ENCODE assay signal across 8 cellular contexts in the genomic region with DNA sequence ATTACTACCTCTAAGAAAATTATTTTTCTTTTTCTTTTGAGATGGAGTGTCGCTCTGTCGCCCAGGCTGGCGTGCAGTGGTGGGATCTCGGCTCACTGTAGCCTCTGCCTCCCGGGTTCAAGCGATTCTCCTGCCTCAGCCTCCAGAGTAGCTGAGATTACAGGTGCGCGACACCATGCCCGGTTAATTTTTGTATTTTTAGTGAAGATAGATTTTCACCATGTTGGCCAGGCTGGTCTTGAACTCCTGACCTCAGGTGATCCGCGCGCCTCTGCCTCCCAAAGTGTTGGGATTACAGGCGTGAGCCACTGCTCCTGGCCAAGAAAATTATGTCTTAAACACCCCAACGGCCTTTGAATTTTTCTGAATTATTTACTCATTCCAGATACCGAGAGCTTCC. TPM values are rescaled to one million over a fixed set of nuclear protein-coding genes. Genes with fewer than 3 reads are reported as not detected.
DNase-seq lines count a peak whose midpoint lies in the region; TF ChIP-seq lines count a peak whose summit lies in the region.
"Not testable (repeated sequence)": the region's sequence is repeated elsewhere in the genome, so short reads cannot be mapped to it uniquely, and the experiment has no call there.

No MANE protein-coding gene starts in this region.

- not testable (repeated sequence) for H3K27me3 Mint-ChIP-seq in CD8-positive, alpha-beta memory T cell; activated CD4-positive, alpha-beta memory T cell treated with anti-CD3 and anti-CD28 coated beads, Interleukin-2, amount 10 ng/mL, durations not matched to agents 7 days and 5 days

- peak overlapping the region; percentile 92 for H3K27ac ChIP-seq in CD8-positive, alpha-beta memory T cell (ENCODE audit: low read depth, low read length)
- H3K27ac ChIP-seq in OCI-LY7 (ENCODE audit: low read depth, low read length, poor library complexity, severe bottlenecking): peak overlapping the region; percentile 100
- peak overlapping the region; percentile 88 to 92 for H3K27ac ChIP-seq in ascending aorta
- peak overlapping the region; percentile 91 to 94 (median 92) for H3K27ac ChIP-seq in esophagus squamous epithelium
- peak overlapping the region; percentile 82 to 93 for H3K27ac ChIP-seq in mucosa of rectum (ENCODE audit: low read depth in 2 of 2, low read length in 2 of 2)
- H3K27ac ChIP-seq in sigmoid colon: peak overlapping the region; percentile 85 to 91 (median 88)
- H3K27ac ChIP-seq in thyroid gland: peak overlapping the region; percentile 80 to 89 (median 82)

- POLR2A ChIA-PET in CD8-positive, alpha-beta memory T cell (lab: Charles Lee); activated CD4-positive, alpha-beta memory T cell treated with anti-CD3 and anti-CD28 coated beads, Interleukin-2, amount 10 ng/mL, durations not matched to agents 7 days and 5 days (lab: Charles Lee): not testable (repeated sequence)
- POLR2A ChIA-PET in OCI-LY7 (lab: Charles Lee): interaction anchor here (0.6 kb wide), 1 partner anchor 12 kb away, joined by 3 read pairs; no protein-coding TSS in a partner anchor

- not testable (repeated sequence) for TF ChIP-seq POLR2A in esophagus squamous epithelium (IDR thresholded peaks at IDR 0.05); sigmoid colon (IDR thresholded peaks at IDR 0.05); thyroid gland (IDR thresholded peaks at IDR 0.05)

- H3K36me3 ChIP-seq in CD8-positive, alpha-beta memory T cell (ENCODE audit: insufficient read depth, low read length); OCI-LY7 (ENCODE audit: insufficient read depth, low read length); ascending aorta; esophagus squamous epithelium; mucosa of rectum (ENCODE audit: control insufficient read depth in 2 of 2, insufficient read depth in 2 of 2, low read length in 2 of 2); sigmoid colon; thyroid gland: not testable (repeated sequence)

- intact Hi-C loops in OCI-LY7 (cut with micrococcal nuclease; ENCODE audit: unreplicated experiment); ascending aorta (cut with DNase I); esophagus squamous epithelium (cut with DNase I); sigmoid colon (cut with DNase I); thyroid gland (cut with DNase I): not testable (repeated sequence)

- H3K27me3 ChIP-seq in CD8-positive, alpha-beta memory T cell (ENCODE audit: insufficient read depth, low read length, poor library complexity, severe bottlenecking); ascending aorta; esophagus squamous epithelium; mucosa of rectum (ENCODE audit: control insufficient read depth in 2 of 2, insufficient read depth in 2 of 2, low read length in 2 of 2); sigmoid colon; thyroid gland: not testable (repeated sequence)

- BruUV-seq in OCI-LY7 (replicated peaks; lab: Mats Ljungman, UMichigan): not testable (repeated sequence)

- not testable (repeated sequence) for H3K36me3 Mint-ChIP-seq in CD8-positive, alpha-beta memory T cell
- peaks cover 17% of the 10 kb centered on the region for H3K36me3 Mint-ChIP-seq in activated CD4-positive, alpha-beta memory T cell treated with anti-CD3 and anti-CD28 coated beads, Interleukin-2, amount 10 ng/mL, durations not matched to agents 7 days and 5 days (ENCODE audit: low read depth)

- not testable (repeated sequence) for H4K20me1 ChIP-seq in OCI-LY7 (ENCODE audit: insufficient read depth, low read length)

- TF ChIP-seq CTCF in OCI-LY7 (conservative IDR thresholded peaks at IDR 0.05; ENCODE audit: low read length); ascending aorta (IDR thresholded peaks at IDR 0.05); esophagus squamous epithelium (IDR thresholded peaks at IDR 0.05); sigmoid colon (IDR thresholded peaks at IDR 0.05); thyroid gland (IDR thresholded peaks at IDR 0.05): not testable (repeated sequence)

- peak overlapping the region; percentile 80; the same call in 1 of the 2 replicates for H2AFZ ChIP-seq in OCI-LY7 (ENCODE audit: low read length)

- CTCF ChIA-PET in CD8-positive, alpha-beta memory T cell (lab: Charles Lee): interaction anchor here (1.7 kb wide), 1 partner anchor 117 kb away, joined by 3 read pairs; a partner anchor contains a TSS
- CTCF ChIA-PET in OCI-LY7 (lab: Charles Lee; ENCODE audit: unreplicated experiment): interaction anchor here (1.3 kb wide), 1 partner anchor 10 kb away, joined by 3 read pairs; no protein-coding TSS in a partner anchor
- CTCF ChIA-PET in activated CD4-positive, alpha-beta memory T cell treated with anti-CD3 and anti-CD28 coated beads, Interleukin-2, amount 10 ng/mL, durations not matched to agents 7 days and 5 days (lab: Charles Lee): not testable (repeated sequence)

- peak overlapping the region; percentile 97 to 100 (median 99) for H3K27ac Mint-ChIP-seq in CD8-positive, alpha-beta memory T cell
- H3K27ac Mint-ChIP-seq in activated CD4-positive, alpha-beta memory T cell treated with anti-CD3 and anti-CD28 coated beads, Interleukin-2, amount 10 ng/mL, durations not matched to agents 7 days and 5 days: peak overlapping the region; percentile 98

- peak overlapping the region in 3 of 7 donors; percentile 36 to 98 (median 97) for H3K4me3 Mint-ChIP-seq in CD8-positive, alpha-beta memory T cell
- not testable (repeated sequence) for H3K4me3 Mint-ChIP-seq in activated CD4-positive, alpha-beta memory T cell treated with anti-CD3 and anti-CD28 coated beads, Interleukin-2, amount 10 ng/mL, durations not matched to agents 7 days and 5 days

- not testable (repeated sequence) for H3K9me3 Mint-ChIP-seq in CD8-positive, alpha-beta memory T cell; activated CD4-positive, alpha-beta memory T cell treated with anti-CD3 and anti-CD28 coated beads, Interleukin-2, amount 10 ng/mL, durations not matched to agents 7 days and 5 days

- not testable (repeated sequence) for DNase-seq in CD8-positive, alpha-beta memory T cell; OCI-LY7 (ENCODE audit: low spot score); activated CD4-positive, alpha-beta memory T cell treated with anti-CD3 and anti-CD28 coated beads, Interleukin-2, amount 10 ng/mL, durations not matched to agents 7 days and 5 days; ascending aorta (ENCODE audit: low spot score in 2 of 2); esophagus squamous epithelium (lab: John Stamatoyannopoulos, UW); thyroid gland
- peak; percentile 57 for DNase-seq in sigmoid colon

- TF ChIP-seq EP300 in sigmoid colon (IDR thresholded peaks at IDR 0.05): not testable (repeated sequence)

- 92 to 93% methylated on average over 12 to 15 of the region's 15 CpGs for WGBS in esophagus squamous epithelium, 2 donors
- WGBS in sigmoid colon, 2 donors: 94 to 96% methylated on average over 15 of the region's 15 CpGs
- WGBS in thyroid gland, 2 donors: 95 to 97% methylated on average over 15 of the region's 15 CpGs

- peaks cover 46% of the 10 kb centered on the region for H3K4me1 ChIP-seq in CD8-positive, alpha-beta memory T cell (ENCODE audit: insufficient read depth, low read length)
- H3K4me1 ChIP-seq in OCI-LY7 (ENCODE audit: insufficient read depth, low read length, poor library complexity, severe bottlenecking) (peaks cover 39% of the 10 kb centered on the region), esophagus squamous epithelium (peaks cover 33 to 59% (median 34%) of the 10 kb centered on the region in 3 donors), mucosa of rectum (ENCODE audit: control insufficient read depth in 2 of 2, insufficient read depth in 2 of 2, low read length in 2 of 2) (peaks cover 9 to 11% of the 10 kb centered on the region in 2 donors), sigmoid colon (peaks cover 0 to 14% (median 11%) of the 10 kb centered on the region in 4 donors), thyroid gland (peaks cover 20 to 34% of the 10 kb centered on the region in 2 donors)
- H3K4me1 ChIP-seq in ascending aorta: not testable (repeated sequence)

- peak overlapping the region in 1 of 2 donors; percentile 68 for H3K9ac ChIP-seq in mucosa of rectum (ENCODE audit: low read depth in 1 of 2, low read length in 2 of 2)

- H3K79me2 ChIP-seq in OCI-LY7 (ENCODE audit: insufficient read depth, low read depth, low read length): peaks cover 15% of the 10 kb centered on the region; the same call in 1 of the 2 replicates

- H3K9me2 ChIP-seq in OCI-LY7 (ENCODE audit: insufficient read depth, low read length): not testable (repeated sequence)

- peak overlapping the region; percentile 95 for H3K4me3 ChIP-seq in CD8-positive, alpha-beta memory T cell (ENCODE audit: low read length)
- H3K4me3 ChIP-seq in OCI-LY7 (ENCODE audit: low read depth, low read length, poor library complexity, severe bottlenecking): peak overlapping the region; percentile 85
- peak overlapping the region in 1 of 2 donors; percentile 61 for H3K4me3 ChIP-seq in ascending aorta
- peak overlapping the region in 2 of 4 donors; percentile 52 to 55 for H3K4me3 ChIP-seq in esophagus squamous epithelium
- H3K4me3 ChIP-seq in mucosa of rectum (ENCODE audit: low read length in 2 of 2): peak overlapping the region in 1 of 2 donors; percentile 85
- peak overlapping the region in 3 of 4 donors; percentile 47 to 59 (median 55) for H3K4me3 ChIP-seq in sigmoid colon
- not testable (repeated sequence) for H3K4me3 ChIP-seq in thyroid gland (replicated peaks in 1 of 3)

- H3K4me2 ChIP-seq in OCI-LY7 (ENCODE audit: low read length): peak overlapping the region; percentile 79

- peaks cover 40 to 63% (median 57%) of the 10 kb centered on the region in 3 donors for H3K4me1 Mint-ChIP-seq in CD8-positive, alpha-beta memory T cell
- H3K4me1 Mint-ChIP-seq in activated CD4-positive, alpha-beta memory T cell treated with anti-CD3 and anti-CD28 coated beads, Interleukin-2, amount 10 ng/mL, durations not matched to agents 7 days and 5 days: peaks cover 56% of the 10 kb centered on the region

- H3K9me3 ChIP-seq in CD8-positive, alpha-beta memory T cell (ENCODE audit: low read length); OCI-LY7 (ENCODE audit: low read length); ascending aorta; esophagus squamous epithelium; mucosa of rectum (ENCODE audit: control insufficient read depth in 2 of 2, low read length in 2 of 2); sigmoid colon; thyroid gland: not testable (repeated sequence)

RNA-seq across cellular contexts. Expression of a gene that starts 19.6 kb away (rescaled TPM):
- 1 to 10 TPM; 1.5 to 4.2 TPM for total RNA-seq in CD8-positive, alpha-beta memory T cell
- 7.9 TPM for polyA plus RNA-seq in CD8-positive, alpha-beta memory T cell
- total RNA-seq in OCI-LY7 (2014; rRNA removed; shearing (Covaris generic)): 6.5 and 8.1 TPM in 2 replicates
- total RNA-seq in OCI-LY7 (2022): 3.5 and 5.0 TPM in 2 replicates
- 1 to 10 TPM; 6.1 TPM for total RNA-seq in activated CD4-positive, alpha-beta memory T cell treated with anti-CD3 and anti-CD28 coated beads, Interleukin-2, amount 10 ng/mL, durations not matched to agents 7 days and 5 days
- total RNA-seq in ascending aorta: 3.9 TPM
- 1 to 10 TPM; 1.7 to 4.6 (median 4.2) TPM for total RNA-seq in esophagus squamous epithelium
- 10 to 100 TPM in 3 of 4 donors, 1 to 10 TPM in 1; 6.1 to 21.6 (median 13.3) TPM for total RNA-seq in sigmoid colon
- 1 to 10 TPM; 5.3 to 6.6 (median 6.5) TPM for polyA plus RNA-seq in sigmoid colon
- 10 to 100 TPM; 11.9 to 21.7 (median 19.9) TPM for total RNA-seq in thyroid gland

RNA-seq across cellular contexts. Expression of a gene that starts 47.6 kb away (rescaled TPM):
- 100 to 1,000 TPM; 562 to 566 TPM for total RNA-seq in CD8-positive, alpha-beta memory T cell
- polyA plus RNA-seq in CD8-positive, alpha-beta memory T cell: 261 TPM
- 280 and 354 TPM in 2 replicates for total RNA-seq in OCI-LY7 (2014; rRNA removed; shearing (Covaris generic))
- total RNA-seq in OCI-LY7 (2022): 286 and 340 TPM in 2 replicates
- total RNA-seq in activated CD4-positive, alpha-beta memory T cell treated with anti-CD3 and anti-CD28 coated beads, Interleukin-2, amount 10 ng/mL, durations not matched to agents 7 days and 5 days: 100 to 1,000 TPM; 477 to 494 TPM
- 101 TPM for total RNA-seq in ascending aorta
- total RNA-seq in esophagus squamous epithelium: 100 to 1,000 TPM; 154 to 229 (median 189) TPM
- 100 to 1,000 TPM; 101 to 185 (median 150) TPM for total RNA-seq in sigmoid colon
- polyA plus RNA-seq in sigmoid colon: 100 to 1,000 TPM; 117 to 194 (median 134) TPM
- 100 to 1,000 TPM; 148 to 158 (median 155) TPM for total RNA-seq in thyroid gland
